In the genomic region with DNA sequence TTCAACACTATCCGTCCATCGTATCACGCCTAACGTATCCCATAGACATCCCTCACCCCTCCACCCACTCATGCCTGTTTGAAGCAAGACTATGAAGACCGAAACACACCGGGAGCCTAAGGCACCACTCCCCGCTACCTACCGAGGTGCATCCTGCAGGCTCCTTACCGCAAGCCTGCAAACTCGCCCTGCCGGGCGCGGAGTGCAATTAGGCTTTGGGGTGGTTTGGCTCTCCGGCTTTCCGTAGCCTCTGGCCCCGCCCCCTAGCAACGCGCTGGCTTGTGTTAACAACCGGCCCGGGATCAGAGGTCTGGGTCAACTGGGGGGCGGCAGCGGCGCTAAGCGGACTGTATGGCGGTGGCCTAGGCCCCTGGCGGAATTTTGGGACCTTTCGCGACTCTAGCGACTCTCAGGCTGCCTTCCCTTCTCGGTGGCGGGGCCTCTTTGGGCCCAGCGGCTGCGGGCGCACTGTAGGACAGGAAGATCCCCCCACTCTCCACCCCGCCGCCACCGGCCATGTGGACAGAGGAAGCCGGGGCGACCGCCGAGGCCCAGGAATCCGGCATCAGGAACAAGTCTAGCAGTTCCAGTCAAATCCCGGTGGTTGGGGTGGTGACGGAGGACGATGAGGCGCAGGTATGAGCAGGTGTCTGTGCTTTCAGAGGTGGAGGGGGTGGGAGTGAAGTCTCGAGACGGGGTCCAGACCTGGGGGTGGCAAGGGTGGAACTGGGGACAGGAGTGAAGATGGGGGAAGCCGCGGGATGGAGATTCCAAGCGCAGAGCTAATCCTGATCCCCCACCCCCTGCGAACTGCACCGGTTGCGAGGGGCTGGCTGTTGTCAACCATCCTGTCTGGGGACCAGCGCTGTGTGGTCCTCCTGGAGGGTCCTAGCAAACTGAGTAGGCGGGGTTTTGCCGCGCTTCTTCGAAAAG, we compare ENCODE assay signal across 1 cellular context.
TF ChIP-seq lines count a peak whose summit lies in the region.

A gene with protein sequence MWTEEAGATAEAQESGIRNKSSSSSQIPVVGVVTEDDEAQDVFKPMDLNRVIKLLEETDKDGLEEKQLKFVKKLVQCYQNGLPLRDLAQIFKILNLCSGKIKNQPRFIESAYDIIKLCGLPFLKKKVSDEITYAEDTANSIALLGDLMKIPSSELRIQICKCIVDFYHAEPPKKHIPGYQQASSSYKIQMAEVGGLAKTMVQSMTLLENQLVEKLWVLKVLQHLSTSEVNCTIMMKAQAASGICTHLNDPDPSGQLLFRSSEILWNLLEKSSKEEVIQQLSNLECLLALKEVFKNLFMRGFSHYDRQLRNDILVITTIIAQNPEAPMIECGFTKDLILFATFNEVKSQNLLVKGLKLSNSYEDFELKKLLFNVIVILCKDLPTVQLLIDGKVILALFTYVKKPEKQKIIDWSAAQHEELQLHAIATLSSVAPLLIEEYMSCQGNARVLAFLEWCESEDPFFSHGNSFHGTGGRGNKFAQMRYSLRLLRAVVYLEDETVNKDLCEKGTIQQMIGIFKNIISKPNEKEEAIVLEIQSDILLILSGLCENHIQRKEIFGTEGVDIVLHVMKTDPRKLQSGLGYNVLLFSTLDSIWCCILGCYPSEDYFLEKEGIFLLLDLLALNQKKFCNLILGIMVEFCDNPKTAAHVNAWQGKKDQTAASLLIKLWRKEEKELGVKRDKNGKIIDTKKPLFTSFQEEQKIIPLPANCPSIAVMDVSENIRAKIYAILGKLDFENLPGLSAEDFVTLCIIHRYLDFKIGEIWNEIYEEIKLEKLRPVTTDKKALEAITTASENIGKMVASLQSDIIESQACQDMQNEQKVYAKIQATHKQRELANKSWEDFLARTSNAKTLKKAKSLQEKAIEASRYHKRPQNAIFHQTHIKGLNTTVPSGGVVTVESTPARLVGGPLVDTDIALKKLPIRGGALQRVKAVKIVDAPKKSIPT (plus strand): TSS at position 266 of the 933 bp plus-strand sequence. CDS start 251 bp downstream, at position 517.

TF ChIP-seq in HepG2, 621 proteins besides CTCF, POLR2A, EP300 and RAD21 (continued from another document and continues in another):
- TF ChIP-seq, protein P1, sequence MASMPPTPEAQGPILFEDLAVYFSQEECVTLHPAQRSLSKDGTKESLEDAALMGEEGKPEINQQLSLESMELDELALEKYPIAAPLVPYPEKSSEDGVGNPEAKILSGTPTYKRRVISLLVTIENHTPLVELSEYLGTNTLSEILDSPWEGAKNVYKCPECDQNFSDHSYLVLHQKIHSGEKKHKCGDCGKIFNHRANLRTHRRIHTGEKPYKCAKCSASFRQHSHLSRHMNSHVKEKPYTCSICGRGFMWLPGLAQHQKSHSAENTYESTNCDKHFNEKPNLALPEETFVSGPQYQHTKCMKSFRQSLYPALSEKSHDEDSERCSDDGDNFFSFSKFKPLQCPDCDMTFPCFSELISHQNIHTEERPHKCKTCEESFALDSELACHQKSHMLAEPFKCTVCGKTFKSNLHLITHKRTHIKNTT (CRISPR knock-in tag; IDR thresholded peaks at IDR 0.05), result no peak
- TF ChIP-seq LRRFIP1 (CRISPR knock-in tag; conservative IDR thresholded peaks at IDR 0.05) (no peak), HOXA7 (CRISPR knock-in tag; IDR thresholded peaks at IDR 0.05) (no peak), ZNF468 (CRISPR knock-in tag; IDR thresholded peaks at IDR 0.05) (no peak), ZNF891 (CRISPR knock-in tag; IDR thresholded peaks at IDR 0.05) (peak; percentile 75; the same call in 1 of the 2 replicates), HDAC2 (CRISPR knock-in tag; IDR thresholded peaks at IDR 0.05) (peak; percentile 84), XRCC5 (optimal IDR thresholded peaks at IDR 0.05; ENCODE audit: low read length) (peak; percentile 80), SATB2 (CRISPR knock-in tag; IDR thresholded peaks at IDR 0.05) (no peak), ATAD3A (CRISPR knock-in tag; IDR thresholded peaks at IDR 0.05) (no peak), ZNF350 (CRISPR knock-in tag; IDR thresholded peaks at IDR 0.05; ENCODE audit: borderline replicate concordance, low read depth) (peak; percentile 36; the same call in 1 of the 2 replicates), ZMYM2 (CRISPR knock-in tag; IDR thresholded peaks at IDR 0.05) (no peak), KMT2B (CRISPR knock-in tag; IDR thresholded peaks at IDR 0.05) (peak; percentile 95), PLRG1 (conservative IDR thresholded peaks at IDR 0.05) (no peak), ZFP62 (CRISPR knock-in tag; IDR thresholded peaks at IDR 0.05) (no peak), ZFP82 (CRISPR knock-in tag; IDR thresholded peaks at IDR 0.05; ENCODE audit: borderline replicate concordance) (0 out of 2 replicates have a peak, but pooled peaks have one; percentile 42), ZMAT3 (CRISPR knock-in tag; conservative IDR thresholded peaks at IDR 0.05) (no peak), PRDM15 (CRISPR knock-in tag; IDR thresholded peaks at IDR 0.05) (no peak), ATF2 (CRISPR knock-in tag; IDR thresholded peaks at IDR 0.05) (peak; percentile 64), U2AF2 (IDR thresholded peaks at IDR 0.05; ENCODE audit: low read depth, low read length) (no peak), REXO4 (CRISPR knock-in tag; IDR thresholded peaks at IDR 0.05; ENCODE audit: borderline replicate concordance) (no peak), NFKB2 (CRISPR knock-in tag; IDR thresholded peaks at IDR 0.05; ENCODE audit: borderline replicate concordance) (no peak), HMG20B (CRISPR knock-in tag; conservative IDR thresholded peaks at IDR 0.05) (no peak)
- TF ChIP-seq, protein P2, sequence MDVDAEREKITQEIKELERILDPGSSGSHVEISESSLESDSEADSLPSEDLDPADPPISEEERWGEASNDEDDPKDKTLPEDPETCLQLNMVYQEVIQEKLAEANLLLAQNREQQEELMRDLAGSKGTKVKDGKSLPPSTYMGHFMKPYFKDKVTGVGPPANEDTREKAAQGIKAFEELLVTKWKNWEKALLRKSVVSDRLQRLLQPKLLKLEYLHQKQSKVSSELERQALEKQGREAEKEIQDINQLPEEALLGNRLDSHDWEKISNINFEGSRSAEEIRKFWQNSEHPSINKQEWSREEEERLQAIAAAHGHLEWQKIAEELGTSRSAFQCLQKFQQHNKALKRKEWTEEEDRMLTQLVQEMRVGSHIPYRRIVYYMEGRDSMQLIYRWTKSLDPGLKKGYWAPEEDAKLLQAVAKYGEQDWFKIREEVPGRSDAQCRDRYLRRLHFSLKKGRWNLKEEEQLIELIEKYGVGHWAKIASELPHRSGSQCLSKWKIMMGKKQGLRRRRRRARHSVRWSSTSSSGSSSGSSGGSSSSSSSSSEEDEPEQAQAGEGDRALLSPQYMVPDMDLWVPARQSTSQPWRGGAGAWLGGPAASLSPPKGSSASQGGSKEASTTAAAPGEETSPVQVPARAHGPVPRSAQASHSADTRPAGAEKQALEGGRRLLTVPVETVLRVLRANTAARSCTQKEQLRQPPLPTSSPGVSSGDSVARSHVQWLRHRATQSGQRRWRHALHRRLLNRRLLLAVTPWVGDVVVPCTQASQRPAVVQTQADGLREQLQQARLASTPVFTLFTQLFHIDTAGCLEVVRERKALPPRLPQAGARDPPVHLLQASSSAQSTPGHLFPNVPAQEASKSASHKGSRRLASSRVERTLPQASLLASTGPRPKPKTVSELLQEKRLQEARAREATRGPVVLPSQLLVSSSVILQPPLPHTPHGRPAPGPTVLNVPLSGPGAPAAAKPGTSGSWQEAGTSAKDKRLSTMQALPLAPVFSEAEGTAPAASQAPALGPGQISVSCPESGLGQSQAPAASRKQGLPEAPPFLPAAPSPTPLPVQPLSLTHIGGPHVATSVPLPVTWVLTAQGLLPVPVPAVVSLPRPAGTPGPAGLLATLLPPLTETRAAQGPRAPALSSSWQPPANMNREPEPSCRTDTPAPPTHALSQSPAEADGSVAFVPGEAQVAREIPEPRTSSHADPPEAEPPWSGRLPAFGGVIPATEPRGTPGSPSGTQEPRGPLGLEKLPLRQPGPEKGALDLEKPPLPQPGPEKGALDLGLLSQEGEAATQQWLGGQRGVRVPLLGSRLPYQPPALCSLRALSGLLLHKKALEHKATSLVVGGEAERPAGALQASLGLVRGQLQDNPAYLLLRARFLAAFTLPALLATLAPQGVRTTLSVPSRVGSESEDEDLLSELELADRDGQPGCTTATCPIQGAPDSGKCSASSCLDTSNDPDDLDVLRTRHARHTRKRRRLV (CRISPR knock-in tag; IDR thresholded peaks at IDR 0.05), result 0 out of 2 replicates have a peak, but pooled peaks have one; percentile 52
- TF ChIP-seq, protein P3, sequence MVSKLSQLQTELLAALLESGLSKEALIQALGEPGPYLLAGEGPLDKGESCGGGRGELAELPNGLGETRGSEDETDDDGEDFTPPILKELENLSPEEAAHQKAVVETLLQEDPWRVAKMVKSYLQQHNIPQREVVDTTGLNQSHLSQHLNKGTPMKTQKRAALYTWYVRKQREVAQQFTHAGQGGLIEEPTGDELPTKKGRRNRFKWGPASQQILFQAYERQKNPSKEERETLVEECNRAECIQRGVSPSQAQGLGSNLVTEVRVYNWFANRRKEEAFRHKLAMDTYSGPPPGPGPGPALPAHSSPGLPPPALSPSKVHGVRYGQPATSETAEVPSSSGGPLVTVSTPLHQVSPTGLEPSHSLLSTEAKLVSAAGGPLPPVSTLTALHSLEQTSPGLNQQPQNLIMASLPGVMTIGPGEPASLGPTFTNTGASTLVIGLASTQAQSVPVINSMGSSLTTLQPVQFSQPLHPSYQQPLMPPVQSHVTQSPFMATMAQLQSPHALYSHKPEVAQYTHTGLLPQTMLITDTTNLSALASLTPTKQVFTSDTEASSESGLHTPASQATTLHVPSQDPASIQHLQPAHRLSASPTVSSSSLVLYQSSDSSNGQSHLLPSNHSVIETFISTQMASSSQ (IDR thresholded peaks at IDR 0.05; ENCODE audit: low read depth), result no peak
- TF ChIP-seq, protein P3 (CRISPR knock-in tag; IDR thresholded peaks at IDR 0.05; ENCODE audit: borderline replicate concordance), result peak; percentile 79; the same call in 1 of the 2 replicates
- TF ChIP-seq, protein P4, sequence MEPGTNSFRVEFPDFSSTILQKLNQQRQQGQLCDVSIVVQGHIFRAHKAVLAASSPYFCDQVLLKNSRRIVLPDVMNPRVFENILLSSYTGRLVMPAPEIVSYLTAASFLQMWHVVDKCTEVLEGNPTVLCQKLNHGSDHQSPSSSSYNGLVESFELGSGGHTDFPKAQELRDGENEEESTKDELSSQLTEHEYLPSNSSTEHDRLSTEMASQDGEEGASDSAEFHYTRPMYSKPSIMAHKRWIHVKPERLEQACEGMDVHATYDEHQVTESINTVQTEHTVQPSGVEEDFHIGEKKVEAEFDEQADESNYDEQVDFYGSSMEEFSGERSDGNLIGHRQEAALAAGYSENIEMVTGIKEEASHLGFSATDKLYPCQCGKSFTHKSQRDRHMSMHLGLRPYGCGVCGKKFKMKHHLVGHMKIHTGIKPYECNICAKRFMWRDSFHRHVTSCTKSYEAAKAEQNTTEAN (CRISPR knock-in tag; conservative IDR thresholded peaks at IDR 0.05), result no peak
